ENCODE assay signal across 8 cellular contexts in the genomic region with DNA sequence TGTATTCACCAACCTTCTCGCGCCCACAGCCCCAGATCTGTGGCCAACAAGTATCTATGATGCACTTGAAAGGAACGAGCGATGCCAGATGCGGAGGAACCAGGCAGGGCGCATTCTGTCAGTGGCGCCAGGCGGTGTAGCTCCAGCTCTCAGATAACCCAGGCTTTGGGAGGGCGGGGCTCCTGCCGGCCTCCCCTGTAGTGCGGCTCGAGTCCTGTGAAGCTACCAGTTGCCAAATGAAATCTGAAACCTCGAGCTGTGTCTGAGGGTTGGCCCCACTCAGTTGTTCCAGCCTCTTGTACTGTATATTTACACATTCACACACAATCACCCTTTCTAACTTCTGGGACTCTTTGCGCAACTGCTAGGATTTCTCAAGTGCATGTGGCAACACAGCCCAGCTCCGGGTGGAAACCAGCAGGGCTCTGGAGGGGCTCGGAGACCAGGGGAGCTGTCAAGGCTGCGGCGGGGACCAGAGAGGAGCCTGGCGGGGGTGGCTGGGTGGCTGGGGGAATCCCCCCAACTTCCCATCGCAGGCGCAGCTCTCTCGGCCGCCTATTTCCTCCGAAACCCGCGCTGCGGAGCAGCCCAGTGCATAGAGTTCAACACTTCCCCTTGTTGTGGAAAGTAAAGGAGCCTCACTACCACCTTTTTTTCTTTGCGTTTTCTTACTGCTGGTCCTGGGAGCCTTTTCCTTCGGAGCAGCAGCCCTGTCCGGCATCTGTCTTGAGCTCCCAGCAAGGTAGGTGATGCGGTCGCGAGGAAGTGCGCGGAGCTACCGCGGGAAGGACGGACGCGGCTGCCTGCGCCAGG. TPM values are rescaled to one million over a fixed set of nuclear protein-coding genes. Genes with fewer than 3 reads are reported as not detected.
DNase-seq lines count a peak whose midpoint lies in the region; ATAC-seq, FAIRE-seq and TF ChIP-seq lines count a peak whose summit lies in the region.

A gene (plus strand): TSS at position 333 of the 813 bp plus-strand sequence.

- no peak for TF ChIP-seq POLR2A in GM12878 (IDR thresholded peaks at IDR 0.05; ENCODE audit: low read depth, low read length)

- peaks cover 0 to 2% of the 10 kb centered on the region in 2 experiments; a peak in 1 of 4 replicates for H3K27me3 ChIP-seq in GM12878 (replicated peaks in 1 of 2; ENCODE audit: control insufficient read depth in 2 of 2, insufficient read depth in 2 of 2, low read length in 1 of 2)

- WGBS in GM12878 (ENCODE audit: insufficient coverage, insufficient replicate concordance, low lambda C conversion rate, missing lambda C conversion rate) = 4% methylated on average over 41 of the region's 41 CpGs

- no peaks in the 10 kb centered on the region for H4K20me1 ChIP-seq in GM12878 (ENCODE audit: control insufficient read depth, insufficient read depth)

- in situ Hi-C loops in GM12878 (cut with MboI) = no loop called here

- H3K79me2 ChIP-seq in GM12878 (ENCODE audit: control insufficient read depth, insufficient read depth, low read length) = no peaks in the 10 kb centered on the region; the same call in 1 of the 2 replicates

- BruUV-seq in GM12878 (replicated peaks; lab: Mats Ljungman, UMichigan) = no TSS peak

- no peak for TF ChIP-seq CTCF in GM12878 (IDR thresholded peaks at IDR 0.05 in 2 of 3, conservative IDR thresholded peaks at IDR 0.05 in 1 of 3; ENCODE audit: control insufficient read depth in 2 of 3, extremely low read depth in 1 of 3, insufficient read depth in 1 of 3, low read depth in 3 of 3, low read length in 3 of 3)

- TF ChIP-seq EP300 in GM12878 (IDR thresholded peaks at IDR 0.05; ENCODE audit: borderline replicate concordance in 1 of 2, control insufficient read depth in 1 of 2, low read depth in 2 of 2, low read length in 2 of 2) = no peak

- DNase-seq in EL (peak; percentile 97), NOMO-1 (lab: John Stamatoyannopoulos, UW; ENCODE audit: unreplicated experiment in 2 of 2) (peak; percentile 90 to 93), GM12878 (ENCODE audit: low read depth, low spot score) (peak; percentile 51), hippocampal formation (lab: John Stamatoyannopoulos, UW) (peak; percentile 14 to 17), pulmonary artery endothelial cell (ENCODE audit: low read depth, low spot score) (peak; percentile 13)
- no peak for DNase-seq in activated naive CD4-positive, alpha-beta T cell treated with anti-CD3 and anti-CD28 coated beads, Interleukin-2, amount 50 U/mL, for 16 hours

- TF ChIP-seq RAD21 in GM12878 (IDR thresholded peaks at IDR 0.05; ENCODE audit: insufficient read depth, low read depth, low read length) = no peak

- no peaks in the 10 kb centered on the region for H3K9me3 ChIP-seq in GM12878 (replicated peaks; ENCODE audit: control insufficient read depth, insufficient read depth, low read length)

- peaks cover 5% of the 10 kb centered on the region for H3K4me1 ChIP-seq in GM12878 (ENCODE audit: control insufficient read depth, insufficient read depth, low read length)

- POLR2A ChIA-PET in GM12878 (lab: Charles Lee) = interaction anchor here (0.6 to 1.0 kb wide), 3 partner anchors 259 to 1876 kb away, joined by 3 read pairs; no protein-coding TSS in a partner anchor

- RAD21 ChIA-PET in GM12878 (lab: Charles Lee; ENCODE audit: unreplicated experiment) = interaction anchor here (0.8 to 2.5 kb wide), 6 partner anchors 17 to 309 kb away, joined by 3 to 10 read pairs (median 3); no protein-coding TSS in a partner anchor

- ATAC-seq in GM21381 (IDR thresholded peaks at IDR 0.05; ENCODE audit: unreplicated experiment) (peak; percentile 89), HG03575 (IDR thresholded peaks at IDR 0.05; ENCODE audit: extremely low read depth, insufficient number of reproducible peaks, low FRiP score, unreplicated experiment) (peak; percentile 80), GM12878 (peak; percentile 88)

- intact Hi-C loops in GM12878 (cut with micrococcal nuclease; ENCODE audit: unreplicated experiment) = loop anchor here (5.0 kb wide), 1 partner anchor 272 kb away; no protein-coding TSS in a partner anchor

- peak; percentile 79 for FAIRE-seq in GM12878 (lab: Jason Lieb, UNC)

- no peak within 1 kb of the TSS for H3K27ac ChIP-seq in GM12878 (ENCODE audit: control insufficient read depth, insufficient read depth)

- H3K4me2 ChIP-seq in GM12878 (ENCODE audit: control insufficient read depth, insufficient read depth) = peak within 1 kb of the TSS; percentile 79

- SMC1A ChIA-PET in GM12878 (lab: Charles Lee; ENCODE audit: uncharacterized antibody, unreplicated experiment) = interaction anchor here (0.8 to 2.2 kb wide), 9 partner anchors 13 to 266 kb away, joined by 3 to 6 read pairs (median 3); no protein-coding TSS in a partner anchor

- H2AFZ ChIP-seq in GM12878 (ENCODE audit: control insufficient read depth, low read depth, low read length) = peak within 1 kb of the TSS; percentile 74

- H3K9ac ChIP-seq in GM12878 (ENCODE audit: control insufficient read depth, insufficient read depth, low read length) = no peak within 1 kb of the TSS

- CTCF ChIA-PET in GM12878 (lab: Yijun Ruan, JAX) = interaction anchor here (0.8 to 2.0 kb wide), 4 partner anchors 10 to 272 kb away, joined by 3 to 9 read pairs (median 5); no protein-coding TSS in a partner anchor

- H3K4me3 ChIP-seq in GM12878 = peak within 1 kb of the TSS; percentile 62

- no peaks in the 10 kb centered on the region for H3K36me3 ChIP-seq in GM12878 (ENCODE audit: control insufficient read depth in 2 of 2, insufficient read depth in 2 of 2, low read length in 1 of 2)

TF ChIP-seq in GM12878, 131 proteins besides CTCF, POLR2A, EP300 and RAD21 (continues in another document):
- TF ChIP-seq, protein P1, sequence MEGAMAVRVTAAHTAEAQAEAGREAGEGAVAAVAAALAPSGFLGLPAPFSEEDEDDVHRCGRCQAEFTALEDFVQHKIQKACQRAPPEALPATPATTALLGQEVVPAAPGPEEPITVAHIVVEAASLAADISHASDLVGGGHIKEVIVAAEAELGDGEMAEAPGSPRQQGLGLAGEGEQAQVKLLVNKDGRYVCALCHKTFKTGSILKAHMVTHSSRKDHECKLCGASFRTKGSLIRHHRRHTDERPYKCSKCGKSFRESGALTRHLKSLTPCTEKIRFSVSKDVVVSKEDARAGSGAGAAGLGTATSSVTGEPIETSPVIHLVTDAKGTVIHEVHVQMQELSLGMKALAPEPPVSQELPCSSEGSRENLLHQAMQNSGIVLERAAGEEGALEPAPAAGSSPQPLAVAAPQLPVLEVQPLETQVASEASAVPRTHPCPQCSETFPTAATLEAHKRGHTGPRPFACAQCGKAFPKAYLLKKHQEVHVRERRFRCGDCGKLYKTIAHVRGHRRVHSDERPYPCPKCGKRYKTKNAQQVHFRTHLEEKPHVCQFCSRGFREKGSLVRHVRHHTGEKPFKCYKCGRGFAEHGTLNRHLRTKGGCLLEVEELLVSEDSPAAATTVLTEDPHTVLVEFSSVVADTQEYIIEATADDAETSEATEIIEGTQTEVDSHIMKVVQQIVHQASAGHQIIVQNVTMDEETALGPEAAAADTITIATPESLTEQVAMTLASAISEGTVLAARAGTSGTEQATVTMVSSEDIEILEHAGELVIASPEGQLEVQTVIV (IDR thresholded peaks at IDR 0.05; ENCODE audit: borderline replicate concordance, partially characterized antibody) = no peak
- TF ChIP-seq POLR2AphosphoS5 (IDR thresholded peaks at IDR 0.05; ENCODE audit: low read length) (no peak), RUNX3 (IDR thresholded peaks at IDR 0.05; ENCODE audit: low read length) (no peak; the same call in 1 of the 2 replicates), KAT2A (conservative IDR thresholded peaks at IDR 0.05; ENCODE audit: control insufficient read depth, low read depth, low read length) (no peak), NFXL1 (IDR thresholded peaks at IDR 0.05; ENCODE audit: borderline replicate concordance) (no peak), IKZF2 (IDR thresholded peaks at IDR 0.05) (0 out of 4 replicates have a peak, but pooled peaks have one; percentile 30 to 49), BHLHE40 (IDR thresholded peaks at IDR 0.05; ENCODE audit: borderline replicate concordance in 1 of 2, low read depth in 2 of 2, low read length in 1 of 2) (peak in 1 of 2 experiments; percentile 4; a peak in 1 of 4 replicates), ZNF207 (IDR thresholded peaks at IDR 0.05; ENCODE audit: borderline replicate concordance) (no peak), NR2C1 (IDR thresholded peaks at IDR 0.05) (no peak), ZNF384 (IDR thresholded peaks at IDR 0.05; ENCODE audit: borderline replicate concordance, low read depth, low read length) (no peak), CREM (IDR thresholded peaks at IDR 0.05; ENCODE audit: low read depth) (no peak), JUND (IDR thresholded peaks at IDR 0.05; ENCODE audit: low read depth, low read length) (no peak), HDAC2 (IDR thresholded peaks at IDR 0.05) (no peak)

RNA-seq across cellular contexts. Expression of the gene that starts here (rescaled TPM):
- 2.3 and 4.2 TPM in 2 replicates for total RNA-seq in GM12878 (2013; cell fraction: nucleolus; rRNA removed)
- total RNA-seq in GM12878 (2014; rRNA removed) (0.38 and 0.73 TPM in 2 replicates), GM12878 (2014; rRNA removed; fragmentation: Illumina TruSeq; extraction: Trizol) (0.78 and 0.85 TPM in 2 replicates), GM12878 (2021) (0.56 and 0.61 TPM in 2 replicates), pulmonary artery endothelial cell (122 and 127 TPM in 2 replicates)
- 1.4 TPM for polyA plus RNA-seq in GM12878 (2011; ENCODE audit: low read depth)
- polyA plus RNA-seq in GM12878 (2011; rRNA removed) (4.2 TPM in 2 replicates), GM12878 (2014; fragmentation: Illumina TruSeq; extraction: Trizol) (0.22 and 0.47 TPM in 2 replicates), GM12878 (2014; fragmentation: Nextera tagmentation; extraction: Ambion mirVana) (under 1 TPM; 0.10 to 0.35 TPM), GM12878 (2014; rRNA removed) (0.24 and 0.73 TPM in 2 replicates), GM12878 (2016; fragmentation: Nextera tagmentation; extraction: Ambion mirVana) (under 1 TPM; 0.15 to 0.35 TPM)
- 1.8 and 1.9 TPM in 2 replicates for polyA plus RNA-seq in GM12878 (2011; cell fraction: cytosol; rRNA removed)
- polyA plus RNA-seq in GM12878 (2011; cell fraction: nucleus; rRNA removed) = 3.3 and 3.4 TPM in 2 replicates
- 0.95 and 1.6 TPM in 2 replicates for polyA plus RNA-seq in GM12878 (2012)
- 10.0 and 17.3 TPM in 2 replicates for polyA minus RNA-seq in GM12878 (2011; rRNA and poly(A)+ RNA removed)
- 2.8 and 3.2 TPM in 2 replicates for polyA minus RNA-seq in GM12878 (2011; cell fraction: cytosol; rRNA and poly(A)+ RNA removed)
- 19.0 and 29.4 TPM in 2 replicates for polyA minus RNA-seq in GM12878 (2011; cell fraction: nucleus; rRNA and poly(A)+ RNA removed)

Comparison
In these comparisons a context has a peak if more than half of its experiments do, and no peak if none do; other contexts are left out.
1. RNA of the gene that starts here (total RNA-seq): 122 to 127 TPM in pulmonary artery endothelial cell; 0.38 to 4.2 TPM in GM12878; every median in the first group is over 10 times any median in the second.
2. Peak in every context shown above with its lines, with median percentiles within 50 percentile points of each other: ATAC-seq.